In genomic region chr9:19156026-19156474, GRCh38 we compare ENCODE assay signal across 1 cellular context.
TF ChIP-seq lines count a peak whose summit lies in the region.

No MANE protein-coding gene starts in this region.

TF ChIP-seq in HepG2, 621 proteins besides CTCF, POLR2A, EP300 and RAD21 (continued from another document and continues in another):
- TF ChIP-seq PREB (CRISPR knock-in tag; IDR thresholded peaks at IDR 0.05) = no peak
- TF ChIP-seq, protein P1, sequence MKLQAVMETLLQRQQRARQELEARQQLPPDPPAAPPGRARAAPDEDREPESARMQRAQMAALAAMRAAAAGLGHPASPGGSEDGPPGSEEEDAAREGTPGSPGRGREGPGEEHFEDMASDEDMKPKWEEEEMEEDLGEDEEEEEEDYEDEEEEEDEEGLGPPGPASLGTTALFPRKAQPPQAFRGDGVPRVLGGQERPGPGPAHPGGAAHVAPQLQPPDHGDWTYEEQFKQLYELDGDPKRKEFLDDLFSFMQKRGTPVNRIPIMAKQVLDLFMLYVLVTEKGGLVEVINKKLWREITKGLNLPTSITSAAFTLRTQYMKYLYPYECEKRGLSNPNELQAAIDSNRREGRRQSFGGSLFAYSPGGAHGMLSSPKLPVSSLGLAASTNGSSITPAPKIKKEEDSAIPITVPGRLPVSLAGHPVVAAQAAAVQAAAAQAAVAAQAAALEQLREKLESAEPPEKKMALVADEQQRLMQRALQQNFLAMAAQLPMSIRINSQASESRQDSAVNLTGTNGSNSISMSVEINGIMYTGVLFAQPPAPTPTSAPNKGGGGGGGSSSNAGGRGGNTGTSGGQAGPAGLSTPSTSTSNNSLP (IDR thresholded peaks at IDR 0.05; ENCODE audit: low read depth, low read length) = peak; percentile 68; the same call in 1 of the 2 replicates
- TF ChIP-seq, protein P2, sequence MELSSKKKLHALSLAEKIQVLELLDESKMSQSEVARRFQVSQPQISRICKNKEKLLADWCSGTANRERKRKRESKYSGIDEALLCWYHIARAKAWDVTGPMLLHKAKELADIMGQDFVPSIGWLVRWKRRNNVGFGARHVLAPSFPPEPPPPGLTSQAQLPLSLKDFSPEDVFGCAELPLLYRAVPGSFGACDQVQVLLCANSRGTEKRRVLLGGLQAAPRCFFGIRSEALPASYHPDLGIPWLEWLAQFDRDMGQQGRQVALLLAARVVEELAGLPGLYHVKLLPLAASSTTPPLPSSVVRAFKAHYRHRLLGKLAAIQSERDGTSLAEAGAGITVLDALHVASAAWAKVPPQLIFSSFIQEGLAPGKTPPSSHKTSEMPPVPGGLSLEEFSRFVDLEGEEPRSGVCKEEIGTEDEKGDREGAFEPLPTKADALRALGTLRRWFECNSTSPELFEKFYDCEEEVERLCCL (CRISPR knock-in tag; IDR thresholded peaks at IDR 0.05; ENCODE audit: borderline replicate concordance) = no peak
- TF ChIP-seq ATF1 (CRISPR knock-in tag; IDR thresholded peaks at IDR 0.05) = no peak
- TF ChIP-seq, protein P3, sequence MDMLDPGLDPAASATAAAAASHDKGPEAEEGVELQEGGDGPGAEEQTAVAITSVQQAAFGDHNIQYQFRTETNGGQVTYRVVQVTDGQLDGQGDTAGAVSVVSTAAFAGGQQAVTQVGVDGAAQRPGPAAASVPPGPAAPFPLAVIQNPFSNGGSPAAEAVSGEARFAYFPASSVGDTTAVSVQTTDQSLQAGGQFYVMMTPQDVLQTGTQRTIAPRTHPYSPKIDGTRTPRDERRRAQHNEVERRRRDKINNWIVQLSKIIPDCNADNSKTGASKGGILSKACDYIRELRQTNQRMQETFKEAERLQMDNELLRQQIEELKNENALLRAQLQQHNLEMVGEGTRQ (IDR thresholded peaks at IDR 0.05; ENCODE audit: low read depth, low read length) = no peak
- TF ChIP-seq, protein P3 (CRISPR knock-in tag; IDR thresholded peaks at IDR 0.05; ENCODE audit: borderline replicate concordance) = no peak
- no peak for TF ChIP-seq ARNT (IDR thresholded peaks at IDR 0.05)
- TF ChIP-seq JUND (CRISPR knock-in tag; IDR thresholded peaks at IDR 0.05) = no peak
- TF ChIP-seq TEAD2 (CRISPR knock-in tag; IDR thresholded peaks at IDR 0.05) = no peak
- TF ChIP-seq TCF12 (IDR thresholded peaks at IDR 0.05) = no peak
- no peak for TF ChIP-seq TCF12 (CRISPR knock-in tag; IDR thresholded peaks at IDR 0.05)
- TF ChIP-seq, protein P4, sequence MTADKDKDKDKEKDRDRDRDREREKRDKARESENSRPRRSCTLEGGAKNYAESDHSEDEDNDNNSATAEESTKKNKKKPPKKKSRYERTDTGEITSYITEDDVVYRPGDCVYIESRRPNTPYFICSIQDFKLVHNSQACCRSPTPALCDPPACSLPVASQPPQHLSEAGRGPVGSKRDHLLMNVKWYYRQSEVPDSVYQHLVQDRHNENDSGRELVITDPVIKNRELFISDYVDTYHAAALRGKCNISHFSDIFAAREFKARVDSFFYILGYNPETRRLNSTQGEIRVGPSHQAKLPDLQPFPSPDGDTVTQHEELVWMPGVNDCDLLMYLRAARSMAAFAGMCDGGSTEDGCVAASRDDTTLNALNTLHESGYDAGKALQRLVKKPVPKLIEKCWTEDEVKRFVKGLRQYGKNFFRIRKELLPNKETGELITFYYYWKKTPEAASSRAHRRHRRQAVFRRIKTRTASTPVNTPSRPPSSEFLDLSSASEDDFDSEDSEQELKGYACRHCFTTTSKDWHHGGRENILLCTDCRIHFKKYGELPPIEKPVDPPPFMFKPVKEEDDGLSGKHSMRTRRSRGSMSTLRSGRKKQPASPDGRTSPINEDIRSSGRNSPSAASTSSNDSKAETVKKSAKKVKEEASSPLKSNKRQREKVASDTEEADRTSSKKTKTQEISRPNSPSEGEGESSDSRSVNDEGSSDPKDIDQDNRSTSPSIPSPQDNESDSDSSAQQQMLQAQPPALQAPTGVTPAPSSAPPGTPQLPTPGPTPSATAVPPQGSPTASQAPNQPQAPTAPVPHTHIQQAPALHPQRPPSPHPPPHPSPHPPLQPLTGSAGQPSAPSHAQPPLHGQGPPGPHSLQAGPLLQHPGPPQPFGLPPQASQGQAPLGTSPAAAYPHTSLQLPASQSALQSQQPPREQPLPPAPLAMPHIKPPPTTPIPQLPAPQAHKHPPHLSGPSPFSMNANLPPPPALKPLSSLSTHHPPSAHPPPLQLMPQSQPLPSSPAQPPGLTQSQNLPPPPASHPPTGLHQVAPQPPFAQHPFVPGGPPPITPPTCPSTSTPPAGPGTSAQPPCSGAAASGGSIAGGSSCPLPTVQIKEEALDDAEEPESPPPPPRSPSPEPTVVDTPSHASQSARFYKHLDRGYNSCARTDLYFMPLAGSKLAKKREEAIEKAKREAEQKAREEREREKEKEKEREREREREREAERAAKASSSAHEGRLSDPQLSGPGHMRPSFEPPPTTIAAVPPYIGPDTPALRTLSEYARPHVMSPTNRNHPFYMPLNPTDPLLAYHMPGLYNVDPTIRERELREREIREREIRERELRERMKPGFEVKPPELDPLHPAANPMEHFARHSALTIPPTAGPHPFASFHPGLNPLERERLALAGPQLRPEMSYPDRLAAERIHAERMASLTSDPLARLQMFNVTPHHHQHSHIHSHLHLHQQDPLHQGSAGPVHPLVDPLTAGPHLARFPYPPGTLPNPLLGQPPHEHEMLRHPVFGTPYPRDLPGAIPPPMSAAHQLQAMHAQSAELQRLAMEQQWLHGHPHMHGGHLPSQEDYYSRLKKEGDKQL (CRISPR knock-in tag; IDR thresholded peaks at IDR 0.05; ENCODE audit: low read depth) = no peak
- TF ChIP-seq RNF2 (conservative IDR thresholded peaks at IDR 0.05; ENCODE audit: low read depth) = no peak
- no peak for TF ChIP-seq AKNA (CRISPR knock-in tag; IDR thresholded peaks at IDR 0.05; ENCODE audit: borderline replicate concordance)
- TF ChIP-seq SP2 (CRISPR knock-in tag; IDR thresholded peaks at IDR 0.05) = no peak
- TF ChIP-seq ZNF614 (CRISPR knock-in tag; IDR thresholded peaks at IDR 0.05; ENCODE audit: borderline replicate concordance) = no peak
- peak; percentile 36; the same call in 1 of the 2 replicates for TF ChIP-seq PAXIP1 (CRISPR knock-in tag; conservative IDR thresholded peaks at IDR 0.05)
- TF ChIP-seq HNF4G (IDR thresholded peaks at IDR 0.05; ENCODE audit: borderline replicate concordance, low read depth, low read length) = no peak
- no peak for TF ChIP-seq HNF4G (CRISPR knock-in tag; IDR thresholded peaks at IDR 0.05; ENCODE audit: borderline replicate concordance, low read depth)
- no peak for TF ChIP-seq HOXA3 (CRISPR knock-in tag; IDR thresholded peaks at IDR 0.05)
- TF ChIP-seq, protein P5, sequence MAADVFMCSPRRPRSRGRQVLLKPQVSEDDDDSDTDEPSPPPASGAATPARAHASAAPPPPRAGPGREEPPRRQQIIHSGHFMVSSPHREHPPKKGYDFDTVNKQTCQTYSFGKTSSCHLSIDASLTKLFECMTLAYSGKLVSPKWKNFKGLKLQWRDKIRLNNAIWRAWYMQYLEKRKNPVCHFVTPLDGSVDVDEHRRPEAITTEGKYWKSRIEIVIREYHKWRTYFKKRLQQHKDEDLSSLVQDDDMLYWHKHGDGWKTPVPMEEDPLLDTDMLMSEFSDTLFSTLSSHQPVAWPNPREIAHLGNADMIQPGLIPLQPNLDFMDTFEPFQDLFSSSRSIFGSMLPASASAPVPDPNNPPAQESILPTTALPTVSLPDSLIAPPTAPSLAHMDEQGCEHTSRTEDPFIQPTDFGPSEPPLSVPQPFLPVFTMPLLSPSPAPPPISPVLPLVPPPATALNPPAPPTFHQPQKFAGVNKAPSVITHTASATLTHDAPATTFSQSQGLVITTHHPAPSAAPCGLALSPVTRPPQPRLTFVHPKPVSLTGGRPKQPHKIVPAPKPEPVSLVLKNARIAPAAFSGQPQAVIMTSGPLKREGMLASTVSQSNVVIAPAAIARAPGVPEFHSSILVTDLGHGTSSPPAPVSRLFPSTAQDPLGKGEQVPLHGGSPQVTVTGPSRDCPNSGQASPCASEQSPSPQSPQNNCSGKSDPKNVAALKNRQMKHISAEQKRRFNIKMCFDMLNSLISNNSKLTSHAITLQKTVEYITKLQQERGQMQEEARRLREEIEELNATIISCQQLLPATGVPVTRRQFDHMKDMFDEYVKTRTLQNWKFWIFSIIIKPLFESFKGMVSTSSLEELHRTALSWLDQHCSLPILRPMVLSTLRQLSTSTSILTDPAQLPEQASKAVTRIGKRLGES (CRISPR knock-in tag; IDR thresholded peaks at IDR 0.05; ENCODE audit: borderline replicate concordance) = no peak
- TF ChIP-seq, protein P6, sequence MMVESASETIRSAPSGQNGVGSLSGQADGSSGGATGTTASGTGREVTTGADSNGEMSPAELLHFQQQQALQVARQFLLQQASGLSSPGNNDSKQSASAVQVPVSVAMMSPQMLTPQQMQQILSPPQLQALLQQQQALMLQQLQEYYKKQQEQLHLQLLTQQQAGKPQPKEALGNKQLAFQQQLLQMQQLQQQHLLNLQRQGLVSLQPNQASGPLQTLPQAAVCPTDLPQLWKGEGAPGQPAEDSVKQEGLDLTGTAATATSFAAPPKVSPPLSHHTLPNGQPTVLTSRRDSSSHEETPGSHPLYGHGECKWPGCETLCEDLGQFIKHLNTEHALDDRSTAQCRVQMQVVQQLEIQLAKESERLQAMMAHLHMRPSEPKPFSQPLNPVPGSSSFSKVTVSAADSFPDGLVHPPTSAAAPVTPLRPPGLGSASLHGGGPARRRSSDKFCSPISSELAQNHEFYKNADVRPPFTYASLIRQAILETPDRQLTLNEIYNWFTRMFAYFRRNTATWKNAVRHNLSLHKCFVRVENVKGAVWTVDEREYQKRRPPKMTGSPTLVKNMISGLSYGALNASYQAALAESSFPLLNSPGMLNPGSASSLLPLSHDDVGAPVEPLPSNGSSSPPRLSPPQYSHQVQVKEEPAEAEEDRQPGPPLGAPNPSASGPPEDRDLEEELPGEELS (CRISPR knock-in tag; IDR thresholded peaks at IDR 0.05) = peak; percentile 23; the same call in 1 of the 2 replicates
- TF ChIP-seq ARHGAP35 (CRISPR knock-in tag; IDR thresholded peaks at IDR 0.05; ENCODE audit: borderline replicate concordance) = no peak
- TF ChIP-seq BCL6 (CRISPR knock-in tag; IDR thresholded peaks at IDR 0.05) = no peak
- TF ChIP-seq MBNL3 (CRISPR knock-in tag; conservative IDR thresholded peaks at IDR 0.05) = no peak
- TF ChIP-seq JUNB (CRISPR knock-in tag; IDR thresholded peaks at IDR 0.05; ENCODE audit: borderline replicate concordance) = no peak
- TF ChIP-seq ZNF34 (CRISPR knock-in tag; IDR thresholded peaks at IDR 0.05; ENCODE audit: borderline replicate concordance) = no peak
- no peak for TF ChIP-seq ZNF746 (CRISPR knock-in tag; IDR thresholded peaks at IDR 0.05)
